8 cellular contexts compared by ENCODE assay signal in the genomic region with DNA sequence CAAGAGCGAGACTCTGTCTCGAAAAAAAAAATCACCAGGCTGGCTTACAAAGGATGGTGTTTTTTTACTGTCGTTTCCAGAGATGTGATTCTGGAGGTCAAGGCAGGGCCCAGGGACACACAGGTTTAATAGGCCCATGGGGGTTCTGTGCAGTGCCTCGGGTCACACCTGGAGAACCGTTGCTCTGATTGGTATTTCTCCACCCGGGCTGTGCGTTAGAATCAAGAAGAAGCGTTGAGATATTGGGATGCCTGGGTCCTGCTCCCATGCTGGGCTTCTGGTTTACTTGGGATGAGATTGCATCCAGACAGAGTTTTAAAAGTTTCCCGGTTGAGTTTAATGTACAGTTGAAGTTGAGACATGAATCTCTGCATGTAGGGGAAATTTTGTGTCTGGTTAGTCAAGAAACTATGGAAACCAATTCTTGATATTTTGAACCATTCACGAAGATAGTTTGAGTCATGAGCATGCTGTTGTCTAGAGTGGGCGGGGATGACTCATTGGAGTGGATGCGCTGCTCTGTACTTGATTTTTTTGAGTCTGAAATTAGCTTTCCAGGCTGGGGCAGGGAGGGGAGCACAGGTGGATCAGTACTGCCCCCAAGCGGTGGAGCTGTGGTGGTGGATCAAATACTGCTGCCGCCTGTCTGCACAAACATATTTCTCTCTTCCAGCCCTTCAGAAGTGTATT. TPM values are rescaled to one million over a fixed set of nuclear protein-coding genes. Genes with fewer than 3 reads are reported as not detected.
A peak's percentile ranks its signal among the peaks of the same experiment; 100 is the strongest.
DNase-seq lines count a peak whose midpoint lies in the region; ATAC-seq and TF ChIP-seq lines count a peak whose summit lies in the region.

No MANE protein-coding gene starts in this region.

- H4K20me1 ChIP-seq in GM23338 (replicated peaks; ENCODE audit: insufficient read depth) = no peaks in the 10 kb centered on the region

- H3K4me1 Mint-ChIP-seq in GM23338 = peaks cover 19% of the 10 kb centered on the region

- peaks cover 31% of the 10 kb centered on the region for H3K36me3 Mint-ChIP-seq in GM23338 (ENCODE audit: low read depth)
- no peaks in the 10 kb centered on the region for H3K36me3 Mint-ChIP-seq in activated naive CD4-positive, alpha-beta T cell treated with anti-CD3 and anti-CD28 coated beads, Interleukin-2, amount 50 U/mL, for 72 hours

- WGBS in heart right ventricle, 2 donors = 58 to 64% methylated on average over 14 of the region's 14 CpGs

- intact Hi-C loops in heart right ventricle (cut with DNase I) = loop anchor here (1.0 to 10.0 kb wide), 8 partner anchors 105 to 749 kb away; a partner anchor contains a TSS

- DNase-seq in GM03348 (ENCODE audit: low spot score) (peak; percentile 96), GM23338 (ENCODE audit: low spot score) (peak; percentile 76), SK-N-MC (ENCODE audit: low read depth, low spot score) (peak; percentile 64), heart right ventricle (peak; percentile 61 to 78), retina (peak; percentile 85), NCI-H1048 (lab: John Stamatoyannopoulos, UW) (no peak)
- peak; percentile 82 to 88 for DNase-seq in activated naive CD4-positive, alpha-beta T cell treated with anti-CD3 and anti-CD28 coated beads, Interleukin-2, amount 50 U/mL, for 72 hours (ENCODE audit: low spot score in 2 of 2)

- H3K9ac ChIP-seq in SK-N-MC (ENCODE audit: insufficient read length) = no peak overlapping the region

- peaks cover 9% of the 10 kb centered on the region for H3K27me3 Mint-ChIP-seq in GM23338 (ENCODE audit: insufficient read depth, low read depth, poor library complexity)

- peaks cover 4% of the 10 kb centered on the region; the same call in 1 of the 2 replicates for H3K36me3 ChIP-seq in GM23338 (ENCODE audit: insufficient read depth)
- H3K36me3 ChIP-seq in SK-N-MC (ENCODE audit: insufficient read depth, low read length) = no peaks in the 10 kb centered on the region
- H3K36me3 ChIP-seq in heart right ventricle = no peaks in the 10 kb centered on the region

- H3K9me2 ChIP-seq in GM23338 (ENCODE audit: insufficient read depth) = no peaks in the 10 kb centered on the region

- 0 out of 2 replicates have a peak, but pooled peaks cover 5% of the 10 kb centered on the region for H3K4me1 ChIP-seq in GM23338 (ENCODE audit: insufficient read depth)
- peaks cover 0 to 20% (median 6%) of the 10 kb centered on the region in 9 donors for H3K4me1 ChIP-seq in heart right ventricle

- H3K27ac Mint-ChIP-seq in GM23338 = no peak overlapping the region; the same call in 1 of the 2 replicates
- H3K27ac Mint-ChIP-seq in activated naive CD4-positive, alpha-beta T cell treated with anti-CD3 and anti-CD28 coated beads, Interleukin-2, amount 50 U/mL, for 72 hours = peak overlapping the region in 1 of 2 donors; percentile 31

- H2AFZ ChIP-seq in GM23338 = no peak overlapping the region

- ATAC-seq in GM23338 (peak; percentile 59), heart right ventricle (peak; percentile 54 to 83 (median 79))
- ATAC-seq in activated naive CD4-positive, alpha-beta T cell treated with anti-CD3 and anti-CD28 coated beads, Interleukin-2, amount 50 U/mL, for 72 hours = peak; percentile 97 to 99

- H3K79me2 ChIP-seq in GM23338 (replicated peaks; ENCODE audit: insufficient read depth) = no peaks in the 10 kb centered on the region; the same call in 1 of the 2 replicates

- H3K4me3 ChIP-seq in GM23338 (no peak overlapping the region), SK-N-MC (no peak overlapping the region), heart right ventricle (no peak overlapping the region)

- H3K27me3 ChIP-seq in GM23338 (ENCODE audit: insufficient read depth) = no peaks in the 10 kb centered on the region
- no peaks in the 10 kb centered on the region for H3K27me3 ChIP-seq in heart right ventricle

- H3K27ac ChIP-seq in GM23338 (ENCODE audit: low read depth) (no peak overlapping the region), SK-N-MC (peak overlapping the region; percentile 51; the same call in 1 of the 2 replicates), heart right ventricle (peak overlapping the region in 8 of 10 donors; percentile 3 to 74 (median 56))

- no peak overlapping the region for H3K4me2 ChIP-seq in GM23338

- no peaks in the 10 kb centered on the region for H3F3A ChIP-seq in GM23338 (replicated peaks; ENCODE audit: low read depth)

- H3K9me3 ChIP-seq in SK-N-MC (ENCODE audit: low read depth, low read length) (no peaks in the 10 kb centered on the region), heart right ventricle (no peaks in the 10 kb centered on the region)

- H3K9me3 Mint-ChIP-seq in GM23338 = no peaks in the 10 kb centered on the region; the same call in 2 of the 3 replicates
- H3K9me3 Mint-ChIP-seq in activated naive CD4-positive, alpha-beta T cell treated with anti-CD3 and anti-CD28 coated beads, Interleukin-2, amount 50 U/mL, for 72 hours = no peaks in the 10 kb centered on the region

- TF ChIP-seq CTCF in GM23338 (conservative IDR thresholded peaks at IDR 0.05; ENCODE audit: low read depth in 2 of 2) (peak; percentile 95 to 96), LNCAP (IDR thresholded peaks at IDR 0.05) (peak; percentile 82), heart right ventricle (IDR thresholded peaks at IDR 0.05) (peak; percentile 50 to 85 (median 81))

- H3K4me3 Mint-ChIP-seq in GM23338 = no peak overlapping the region

TF ChIP-seq in GM23338, 12 proteins besides CTCF, POLR2A, EP300 and RAD21:
- TF ChIP-seq, protein P1, sequence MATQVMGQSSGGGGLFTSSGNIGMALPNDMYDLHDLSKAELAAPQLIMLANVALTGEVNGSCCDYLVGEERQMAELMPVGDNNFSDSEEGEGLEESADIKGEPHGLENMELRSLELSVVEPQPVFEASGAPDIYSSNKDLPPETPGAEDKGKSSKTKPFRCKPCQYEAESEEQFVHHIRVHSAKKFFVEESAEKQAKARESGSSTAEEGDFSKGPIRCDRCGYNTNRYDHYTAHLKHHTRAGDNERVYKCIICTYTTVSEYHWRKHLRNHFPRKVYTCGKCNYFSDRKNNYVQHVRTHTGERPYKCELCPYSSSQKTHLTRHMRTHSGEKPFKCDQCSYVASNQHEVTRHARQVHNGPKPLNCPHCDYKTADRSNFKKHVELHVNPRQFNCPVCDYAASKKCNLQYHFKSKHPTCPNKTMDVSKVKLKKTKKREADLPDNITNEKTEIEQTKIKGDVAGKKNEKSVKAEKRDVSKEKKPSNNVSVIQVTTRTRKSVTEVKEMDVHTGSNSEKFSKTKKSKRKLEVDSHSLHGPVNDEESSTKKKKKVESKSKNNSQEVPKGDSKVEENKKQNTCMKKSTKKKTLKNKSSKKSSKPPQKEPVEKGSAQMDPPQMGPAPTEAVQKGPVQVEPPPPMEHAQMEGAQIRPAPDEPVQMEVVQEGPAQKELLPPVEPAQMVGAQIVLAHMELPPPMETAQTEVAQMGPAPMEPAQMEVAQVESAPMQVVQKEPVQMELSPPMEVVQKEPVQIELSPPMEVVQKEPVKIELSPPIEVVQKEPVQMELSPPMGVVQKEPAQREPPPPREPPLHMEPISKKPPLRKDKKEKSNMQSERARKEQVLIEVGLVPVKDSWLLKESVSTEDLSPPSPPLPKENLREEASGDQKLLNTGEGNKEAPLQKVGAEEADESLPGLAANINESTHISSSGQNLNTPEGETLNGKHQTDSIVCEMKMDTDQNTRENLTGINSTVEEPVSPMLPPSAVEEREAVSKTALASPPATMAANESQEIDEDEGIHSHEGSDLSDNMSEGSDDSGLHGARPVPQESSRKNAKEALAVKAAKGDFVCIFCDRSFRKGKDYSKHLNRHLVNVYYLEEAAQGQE (IDR thresholded peaks at IDR 0.05; ENCODE audit: unreplicated experiment) = no peak

RNA-seq across cellular contexts. Expression of a gene that starts 50.1 kb away (rescaled TPM):
- 35.0 and 36.5 TPM in 2 replicates for total RNA-seq in GM23338 (2014; rRNA removed; shearing (Covaris generic))
- 12.0 and 12.2 TPM in 2 replicates for polyA plus RNA-seq in GM23338 (2016; fragmentation: Nextera tagmentation; extraction: Ambion mirVana)
- 1 to 10 TPM in 1 of 2 donors, under 1 TPM in 1; 0.91 to 1.2 TPM for total RNA-seq in activated naive CD4-positive, alpha-beta T cell treated with anti-CD3 and anti-CD28 coated beads, Interleukin-2, amount 50 U/mL, for 72 hours
- total RNA-seq in heart right ventricle = 10 to 100 TPM in 2 of 10 donors, 1 to 10 TPM in 8; 5.2 to 15.6 (median 8.0) TPM
- polyA plus RNA-seq in heart right ventricle = 1 to 10 TPM; 1.2 to 6.0 TPM
